ENCODE assay signal across 8 cellular contexts in genomic region chr21:17514124-17514481, GRCh38. TPM values are rescaled to one million over a fixed set of nuclear protein-coding genes. Genes with fewer than 3 reads are reported as not detected.
DNase-seq lines count a peak whose midpoint lies in the region; ATAC-seq and TF ChIP-seq lines count a peak whose summit lies in the region.

No MANE protein-coding gene starts in this region.

- H3K9me3 ChIP-seq in hepatocyte (ENCODE audit: low read depth) (no peaks in the 10 kb centered on the region), smooth muscle cell (replicated peaks; ENCODE audit: low read depth) (no peaks in the 10 kb centered on the region)

- intact Hi-C loops in activated B cell treated with CpG ODN at 0.5 μM for 24 hours (cut with micrococcal nuclease): loop anchor here (5.0 kb wide), 1 partner anchor 98 kb away; the partner anchor contains the start of gene BTG3

- peaks cover 14% of the 10 kb centered on the region for H3F3A ChIP-seq in smooth muscle cell (ENCODE audit: low read depth)

- no peaks in the 10 kb centered on the region for H3K9me2 ChIP-seq in hepatocyte (replicated peaks; ENCODE audit: insufficient read depth)

- TF ChIP-seq CTCF in activated B cell treated with CpG ODN at 0.5 μM for 24 hours (IDR thresholded peaks at IDR 0.05) (no peak), hepatocyte (IDR thresholded peaks at IDR 0.05; ENCODE audit: poor library complexity) (no peak), smooth muscle cell (IDR thresholded peaks at IDR 0.05; ENCODE audit: borderline replicate concordance, insufficient read depth, poor library complexity, severe bottlenecking) (no peak)

- H3K36me3 ChIP-seq in hepatocyte (replicated peaks; ENCODE audit: insufficient read depth, low read depth) (no peaks in the 10 kb centered on the region), smooth muscle cell (ENCODE audit: low read depth) (no peaks in the 10 kb centered on the region)

- H4K20me1 ChIP-seq in hepatocyte (ENCODE audit: insufficient read depth, poor library complexity, severe bottlenecking) (peaks cover 11% of the 10 kb centered on the region), smooth muscle cell (ENCODE audit: low read depth) (peaks cover 17% of the 10 kb centered on the region)

- no peak for DNase-seq in T-helper 1 cell
- no peak for DNase-seq in activated B cell treated with CpG ODN at 0.5 μM for 24 hours
- peak; percentile 24 for DNase-seq in hepatocyte (ENCODE audit: low spot score)
- DNase-seq in smooth muscle cell (lab: John Stamatoyannopoulos, UW; ENCODE audit: unreplicated experiment): no peak
- no peak for DNase-seq in NCI-H2196 (lab: John Stamatoyannopoulos, UW; ENCODE audit: unreplicated experiment)
- DNase-seq in DMS153 treated with DMSO at 0.1 percent for 48 hours (lab: John Stamatoyannopoulos, UW; ENCODE audit: unreplicated experiment): no peak

- H3K27me3 ChIP-seq in hepatocyte: no peaks in the 10 kb centered on the region
- H3K27me3 ChIP-seq in smooth muscle cell (ENCODE audit: low read depth): no peaks in the 10 kb centered on the region

- H3K4me3 Mint-ChIP-seq in T-helper 1 cell treated with Interleukin-12 subunit alpha and Interleukin-12 subunit beta and Interleukin-4 antibody, amounts not matched to agents 30 μg/mL and 1 μg/mL, for 36 hours: peak overlapping the region; percentile 87
- H3K4me3 Mint-ChIP-seq in activated B cell treated with CpG ODN at 0.5 μM for 24 hours: peak overlapping the region; percentile 82

- no peaks in the 10 kb centered on the region for H3K4me1 ChIP-seq in hepatocyte (ENCODE audit: insufficient read depth)
- peaks cover 24% of the 10 kb centered on the region for H3K4me1 ChIP-seq in smooth muscle cell (ENCODE audit: low read depth)

- H3K27me3 Mint-ChIP-seq in T-helper 1 cell treated with Interleukin-12 subunit alpha and Interleukin-12 subunit beta and Interleukin-4 antibody, amounts not matched to agents 30 μg/mL and 1 μg/mL, for 36 hours (ENCODE audit: low read depth): peaks cover 71% of the 10 kb centered on the region
- H3K27me3 Mint-ChIP-seq in activated B cell treated with CpG ODN at 0.5 μM for 24 hours: peaks cover 41% of the 10 kb centered on the region

- H3K27ac Mint-ChIP-seq in T-helper 1 cell treated with Interleukin-12 subunit alpha and Interleukin-12 subunit beta and Interleukin-4 antibody, amounts not matched to agents 30 μg/mL and 1 μg/mL, for 36 hours: no peak overlapping the region
- H3K27ac Mint-ChIP-seq in activated B cell treated with CpG ODN at 0.5 μM for 24 hours: no peak overlapping the region

- WGBS in hepatocyte (ENCODE audit: low lambda C conversion rate, missing lambda C conversion rate): 7% methylated on average over 5 of the region's 5 CpGs
- WGBS in smooth muscle cell (ENCODE audit: low lambda C conversion rate): 16% methylated on average over 5 of the region's 5 CpGs

- CTCF ChIA-PET in activated B cell treated with CpG ODN at 0.5 μM for 24 hours (lab: Charles Lee): no interaction called here

- peaks cover 3% of the 10 kb centered on the region for H3K36me3 Mint-ChIP-seq in T-helper 1 cell treated with Interleukin-12 subunit alpha and Interleukin-12 subunit beta and Interleukin-4 antibody, amounts not matched to agents 30 μg/mL and 1 μg/mL, for 36 hours (ENCODE audit: low read depth)
- H3K36me3 Mint-ChIP-seq in activated B cell treated with CpG ODN at 0.5 μM for 24 hours (ENCODE audit: low read depth): no peaks in the 10 kb centered on the region

- H2AFZ ChIP-seq in hepatocyte: no peak overlapping the region
- no peak overlapping the region for H2AFZ ChIP-seq in smooth muscle cell (ENCODE audit: low read depth)

- peak overlapping the region; percentile 99 for H3K27ac ChIP-seq in hepatocyte
- peak overlapping the region; percentile 70 for H3K27ac ChIP-seq in smooth muscle cell (ENCODE audit: low read depth)

- H3K9me3 Mint-ChIP-seq in T-helper 1 cell treated with Interleukin-12 subunit alpha and Interleukin-12 subunit beta and Interleukin-4 antibody, amounts not matched to agents 30 μg/mL and 1 μg/mL, for 36 hours: no peaks in the 10 kb centered on the region
- H3K9me3 Mint-ChIP-seq in activated B cell treated with CpG ODN at 0.5 μM for 24 hours: no peaks in the 10 kb centered on the region

- peaks cover 17% of the 10 kb centered on the region for H3K4me1 Mint-ChIP-seq in T-helper 1 cell treated with Interleukin-12 subunit alpha and Interleukin-12 subunit beta and Interleukin-4 antibody, amounts not matched to agents 30 μg/mL and 1 μg/mL, for 36 hours (ENCODE audit: low read depth)
- peaks cover 19% of the 10 kb centered on the region for H3K4me1 Mint-ChIP-seq in activated B cell treated with CpG ODN at 0.5 μM for 24 hours

- H3K4me2 ChIP-seq in hepatocyte (peak overlapping the region; percentile 76), smooth muscle cell (peak overlapping the region; percentile 99)

- H3K4me3 ChIP-seq in hepatocyte (peak overlapping the region; percentile 84), smooth muscle cell (peak overlapping the region; percentile 96)

- POLR2A ChIA-PET in activated B cell treated with CpG ODN at 0.5 μM for 24 hours (lab: Charles Lee): no interaction called here

- no peak for ATAC-seq in activated B cell treated with CpG ODN at 0.5 μM for 24 hours (ENCODE audit: low read depth)
- ATAC-seq in activated CD4-positive, CD25-positive, alpha-beta regulatory T cell treated with anti-CD3 and anti-CD28 coated beads, Interleukin-2, amount 50 U/mL, for 24 hours: no peak

- peak overlapping the region; percentile 82 for H3K9ac ChIP-seq in smooth muscle cell (ENCODE audit: low read depth)

- H3K79me2 ChIP-seq in hepatocyte (peaks cover 52% of the 10 kb centered on the region), smooth muscle cell (ENCODE audit: low read depth) (peaks cover 23% of the 10 kb centered on the region)

RNA-seq across cellular contexts. Expression of gene CXADR, which starts 1.3 kb away (rescaled TPM):
- not detected in 2 replicates for total RNA-seq in activated B cell treated with CpG ODN at 0.5 μM for 24 hours
- 88.9 and 93.4 TPM in 2 replicates for total RNA-seq in hepatocyte
- polyA plus RNA-seq in hepatocyte: 66.3 and 75.0 TPM in 2 replicates
- total RNA-seq in smooth muscle cell: 42.0 and 55.2 TPM in 2 replicates
- 19.5 and 26.2 TPM in 2 replicates for polyA plus RNA-seq in smooth muscle cell

Comparison
In these comparisons a context has a peak if more than half of its experiments do, and no peak if none do; other contexts are left out.
1. RNA of gene CXADR, which starts 1.3 kb away (total RNA-seq): 88.9 to 93.4 TPM in hepatocyte and 42.0 to 55.2 TPM in smooth muscle cell; not detected in activated B cell treated with CpG ODN at 0.5 μM for 24 hours; every median in the first group is over 10 times any median in the second.